ENCODE assay signal across 8 cellular contexts in the genomic region with DNA sequence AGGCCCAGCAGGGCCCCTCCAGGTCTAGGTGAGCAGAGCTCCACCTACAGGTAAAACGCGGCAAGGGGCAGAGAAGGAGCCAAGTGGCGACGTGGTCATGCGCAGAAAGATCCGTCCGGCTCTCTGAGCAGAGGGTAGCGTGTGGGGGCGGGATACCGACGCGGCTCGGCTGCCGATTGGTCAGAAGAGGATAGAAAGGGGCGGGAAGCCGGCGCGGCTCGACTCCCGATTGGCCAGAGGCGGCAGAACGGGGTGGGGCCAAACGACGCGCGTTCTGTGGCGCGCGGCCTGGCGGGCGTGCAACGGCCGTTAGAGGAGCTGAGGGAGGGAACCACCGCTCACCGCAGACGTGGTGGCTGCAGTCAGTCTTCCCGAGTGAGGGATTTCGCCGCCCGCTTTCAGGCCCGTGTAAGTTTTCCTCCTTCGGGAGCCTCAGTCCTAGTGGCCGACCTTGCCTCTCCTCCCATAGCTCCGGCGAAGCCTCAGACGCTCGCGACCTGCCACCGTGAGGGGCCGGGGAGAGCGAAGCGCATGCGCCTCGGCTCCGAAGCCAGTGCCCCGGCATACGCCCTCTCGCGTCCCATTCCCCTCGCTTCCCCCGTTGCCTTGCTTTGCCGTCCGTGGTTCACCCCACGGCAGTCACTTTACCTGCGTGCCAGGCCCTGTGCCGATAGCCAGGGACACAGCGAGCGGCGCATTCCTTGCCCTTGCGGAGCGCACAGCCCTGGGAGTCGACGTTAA. TPM values are rescaled to one million over a fixed set of nuclear protein-coding genes. Genes with fewer than 3 reads are reported as not detected.
DNase-seq lines count a peak whose midpoint lies in the region; ATAC-seq and TF ChIP-seq lines count a peak whose summit lies in the region.

A gene with protein sequence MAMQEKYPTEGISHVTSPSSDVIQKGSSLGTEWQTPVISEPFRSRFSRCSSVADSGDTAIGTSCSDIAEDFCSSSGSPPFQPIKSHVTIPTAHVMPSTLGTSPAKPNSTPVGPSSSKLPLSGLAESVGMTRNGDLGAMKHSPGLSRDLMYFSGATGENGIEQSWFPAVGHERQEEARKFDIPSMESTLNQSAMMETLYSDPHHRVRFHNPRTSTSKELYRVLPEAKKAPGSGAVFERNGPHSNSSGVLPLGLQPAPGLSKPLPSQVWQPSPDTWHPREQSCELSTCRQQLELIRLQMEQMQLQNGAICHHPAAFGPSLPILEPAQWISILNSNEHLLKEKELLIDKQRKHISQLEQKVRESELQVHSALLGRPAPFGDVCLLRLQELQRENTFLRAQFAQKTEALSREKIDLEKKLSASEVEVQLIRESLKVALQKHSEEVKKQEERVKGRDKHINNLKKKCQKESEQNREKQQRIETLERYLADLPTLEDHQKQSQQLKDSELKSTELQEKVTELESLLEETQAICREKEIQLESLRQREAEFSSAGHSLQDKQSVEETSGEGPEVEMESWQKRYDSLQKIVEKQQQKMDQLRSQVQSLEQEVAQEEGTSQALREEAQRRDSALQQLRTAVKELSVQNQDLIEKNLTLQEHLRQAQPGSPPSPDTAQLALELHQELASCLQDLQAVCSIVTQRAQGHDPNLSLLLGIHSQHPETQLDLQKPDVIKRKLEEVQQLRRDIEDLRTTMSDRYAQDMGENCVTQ (plus strand): TSS at position 298 of the 741 bp plus-strand sequence. CDS start 5,584 bp downstream, outside the sequence.

- CTCF ChIA-PET in CD4-positive, alpha-beta T cell (lab: Charles Lee): interaction anchor here (0.6 to 3.7 kb wide), 51 partner anchors 9 to 414 kb away, joined by 3 to 50 read pairs (median 5); a partner anchor contains a TSS

- intact Hi-C loops in CD4-positive, alpha-beta T cell (cut with DNase I, micrococcal nuclease): loop anchor here (1.0 to 5.0 kb wide), 3 partner anchors 65 to 127 kb away; a partner anchor contains a TSS
- intact Hi-C loops in left lung (cut with DNase I): no loop called here

- H3K27ac ChIP-seq in CD4-positive, alpha-beta T cell (ENCODE audit: low read depth, low read length): peak within 1 kb of the TSS; percentile 88
- H3K27ac ChIP-seq in left lung: peak within 1 kb of the TSS; percentile 89 to 92

- peak within 1 kb of the TSS; percentile 98 for H3K4me3 Mint-ChIP-seq in CD4-positive, alpha-beta T cell

- H3K27me3 Mint-ChIP-seq in CD4-positive, alpha-beta T cell: no peaks in the 10 kb centered on the region

- no peaks in the 10 kb centered on the region for H3K36me3 ChIP-seq in left lung

- ATAC-seq in CD4-positive, alpha-beta T cell (ENCODE audit: poor library complexity): peak; percentile 89
- ATAC-seq in GM19438 (IDR thresholded peaks at IDR 0.05; ENCODE audit: low read depth, unreplicated experiment) (peak; percentile 85), HG03575 (IDR thresholded peaks at IDR 0.05; ENCODE audit: extremely low read depth, insufficient number of reproducible peaks, low FRiP score, unreplicated experiment) (peak; percentile 73), left lung (peak; percentile 98)

- H3K27ac Mint-ChIP-seq in CD4-positive, alpha-beta T cell: peak within 1 kb of the TSS; percentile 95

- TF ChIP-seq CTCF in CD4-positive, alpha-beta T cell (IDR thresholded peaks at IDR 0.05): peak; percentile 85
- TF ChIP-seq CTCF in left lung (IDR thresholded peaks at IDR 0.05): peak; percentile 68 to 81

- H3K9me3 ChIP-seq in CD4-positive, alpha-beta T cell (ENCODE audit: control insufficient read depth, low read length): no peaks in the 10 kb centered on the region
- no peaks in the 10 kb centered on the region for H3K9me3 ChIP-seq in left lung

- H3K9me3 Mint-ChIP-seq in CD4-positive, alpha-beta T cell: no peaks in the 10 kb centered on the region

- peak; percentile 97 to 99 (median 98) for DNase-seq in CD4-positive, alpha-beta T cell
- DNase-seq in NCI-H82 (lab: John Stamatoyannopoulos, UW) (peak; percentile 100), dermis blood vessel endothelial cell (peak; percentile 99), left lung (peak; percentile 97 to 99)
- DNase-seq in activated CD4-positive, alpha-beta T cell treated with anti-CD3 and anti-CD28 coated beads, Interleukin-2, amount 50 U/mL, for 48 hours: peak; percentile 98 to 99
- DNase-seq in stimulated activated CD4-positive, alpha-beta T cell treated with anti-CD3 and anti-CD28 coated beads, Interleukin-2, amount 100 ng/mL, for 48 hours: peak; percentile 97 to 98

- H3K36me3 Mint-ChIP-seq in CD4-positive, alpha-beta T cell (ENCODE audit: low read depth): peaks cover 9% of the 10 kb centered on the region

- H3K27me3 ChIP-seq in CD4-positive, alpha-beta T cell (ENCODE audit: control insufficient read depth, insufficient read depth, low read length): no peaks in the 10 kb centered on the region
- no peaks in the 10 kb centered on the region for H3K27me3 ChIP-seq in left lung

- POLR2A ChIA-PET in CD4-positive, alpha-beta T cell (lab: Charles Lee): interaction anchor here (0.6 to 2.4 kb wide), 37 partner anchors 12 to 1002 kb away, joined by 3 to 36 read pairs (median 4); a partner anchor contains a TSS

- peak within 1 kb of the TSS; percentile 72 to 79 for H3K4me3 ChIP-seq in left lung

- peaks cover 5 to 28% of the 10 kb centered on the region in 2 donors for H3K4me1 ChIP-seq in left lung

- peaks cover 39% of the 10 kb centered on the region for H3K4me1 Mint-ChIP-seq in CD4-positive, alpha-beta T cell (ENCODE audit: low read depth)

RNA-seq across cellular contexts. Expression of the gene that starts here (rescaled TPM):
- 1 to 10 TPM; 7.6 to 8.4 TPM for total RNA-seq in CD4-positive, alpha-beta T cell
- total RNA-seq in dermis blood vessel endothelial cell (10.2 and 13.9 TPM in 2 replicates), left lung (10 to 100 TPM; 12.1 to 13.6 TPM)

Comparison
In these comparisons a context has a peak if more than half of its experiments do, and no peak if none do; other contexts are left out.
1. Peak in every context shown above with its lines: DNase-seq, ATAC-seq, H3K4me3 ChIP-seq and H3K27ac ChIP-seq.
2. intact Hi-C loops: an anchor here in CD4-positive, alpha-beta T cell (1.0 to 5.0 kb wide); none called in left lung.